17 cellular contexts compared by ENCODE assay signal in the genomic region with DNA sequence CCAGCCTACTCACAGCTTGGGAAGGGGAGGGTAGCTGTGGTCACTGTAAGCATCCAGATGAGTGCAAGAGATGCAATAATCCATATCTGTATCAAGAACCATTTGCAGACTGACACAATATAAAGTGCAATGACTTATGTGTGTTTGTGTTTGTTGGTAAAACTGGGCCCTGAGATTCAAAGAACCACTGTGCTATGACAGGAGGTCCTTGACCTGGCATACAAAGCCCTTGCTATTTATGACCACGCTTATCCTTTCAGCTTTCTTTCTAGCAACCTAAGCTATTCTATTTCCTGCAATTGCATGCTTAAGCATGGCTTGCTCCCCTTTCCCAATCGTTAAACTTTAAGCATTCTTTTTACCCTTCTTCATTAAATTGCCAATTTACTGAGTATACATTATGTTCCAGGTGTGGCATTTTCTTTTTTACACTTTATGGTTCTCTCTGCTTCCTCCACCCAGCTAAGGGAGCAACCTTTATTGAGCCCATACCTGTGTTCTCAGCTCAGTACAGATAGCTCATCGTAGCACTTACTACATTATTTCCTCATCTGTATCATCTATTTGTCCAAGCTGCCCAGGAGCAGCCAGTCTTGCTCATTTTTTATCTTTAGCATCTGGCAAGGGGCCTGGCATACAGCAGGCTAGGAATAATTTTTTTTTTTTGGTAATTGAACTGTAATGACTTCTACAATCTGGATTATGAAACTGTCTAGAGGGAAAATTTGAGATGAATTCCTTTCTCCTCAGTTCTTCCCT. TPM values are rescaled to one million over a fixed set of nuclear protein-coding genes. Genes with fewer than 3 reads are reported as not detected.
DNase-seq lines count a peak whose midpoint lies in the region; ATAC-seq, FAIRE-seq and TF ChIP-seq lines count a peak whose summit lies in the region.
"Had no signal": no experiment of that assay in that cellular context is flagged by ENCODE, and none has a peak within 500 bp of the region (broad histone marks: within the 10 kb centered on the region; RNA-seq: fewer than 3 reads in every experiment).

No MANE protein-coding gene starts in this region.

- no peak for TF ChIP-seq CTCF in DND-41 (IDR thresholded peaks at IDR 0.05; ENCODE audit: borderline replicate concordance, extremely low read depth, low read length, poor library complexity, severe bottlenecking)
- no peak for TF ChIP-seq CTCF in OCI-LY7 (conservative IDR thresholded peaks at IDR 0.05; ENCODE audit: low read length)

- no peaks in the 10 kb centered on the region for H3K9me3 ChIP-seq in DND-41 (ENCODE audit: insufficient read depth, low read length, severe bottlenecking)
- no peaks in the 10 kb centered on the region for H3K9me3 ChIP-seq in small intestine (ENCODE audit: control insufficient read depth, low read depth)
- H3K9me3 ChIP-seq in OCI-LY7 (ENCODE audit: low read length): no peaks in the 10 kb centered on the region
- H3K9me3 ChIP-seq: BLaER1 treated with 17β-estradiol and CSF1 and Interleukin-3, amounts not matched to agents 10 nM and 100 nM had no signal

- ATAC-seq in DND-41 (ENCODE audit: insufficient read depth, low read depth) (no peak), left colon (peak; percentile 54), GM21619 (IDR thresholded peaks at IDR 0.05; ENCODE audit: unreplicated experiment) (no peak)
- no peak for ATAC-seq in activated T-helper 17 cell treated with anti-CD3 and anti-CD28 coated beads, Interleukin-2, amount 50 U/mL, for 72 hours (replicated peaks)
- no peak for ATAC-seq in activated CD8-positive, alpha-beta memory T cell treated with anti-CD3 and anti-CD28 coated beads, Interleukin-2, amount 10 ng/mL, durations not matched to agents 7 days and 5 days

- WGBS in small intestine, 3 donors: 24 to 39% (median 32%) methylated on average over 3 of the region's 3 CpGs

- H3K36me3 ChIP-seq in DND-41 (ENCODE audit: insufficient read depth, low read length) (peaks cover 26% of the 10 kb centered on the region), small intestine (ENCODE audit: control insufficient read depth in 2 of 2, insufficient read depth in 2 of 2, low read length in 2 of 2) (peaks cover 0 to 4% of the 10 kb centered on the region in 2 donors), OCI-LY7 (ENCODE audit: insufficient read depth, low read length) (peaks cover 20% of the 10 kb centered on the region)
- H3K36me3 ChIP-seq: brain microvascular endothelial cell had no signal

- FAIRE-seq in small intestine (lab: Jason Lieb, UNC): no peak
- FAIRE-seq: endometrium, GM19239 had no signal

- no peak overlapping the region for H3K27ac ChIP-seq in DND-41 (ENCODE audit: low read length)
- peak overlapping the region; percentile 71 to 73 for H3K27ac ChIP-seq in small intestine (ENCODE audit: low read depth in 1 of 2, low read length in 1 of 2)
- H3K27ac ChIP-seq in OCI-LY7 (ENCODE audit: low read depth, low read length, poor library complexity, severe bottlenecking): no peak overlapping the region
- H3K27ac ChIP-seq: BLaER1 treated with 17β-estradiol and CSF1 and Interleukin-3, amounts not matched to agents 10 nM and 100 nM; brain microvascular endothelial cell had no signal

- H3K27me3 ChIP-seq in DND-41 (ENCODE audit: insufficient read depth, low read length, poor library complexity) (no peaks in the 10 kb centered on the region), small intestine (ENCODE audit: control insufficient read depth in 2 of 2, insufficient read depth in 2 of 2, low read length in 2 of 2) (no peaks in the 10 kb centered on the region)
- H3K27me3 ChIP-seq: BLaER1 treated with 17β-estradiol and CSF1 and Interleukin-3, amounts not matched to agents 10 nM and 100 nM; brain microvascular endothelial cell had no signal

- peaks cover 71% of the 10 kb centered on the region for H3K79me2 ChIP-seq in DND-41 (ENCODE audit: insufficient read depth, low read length)
- peaks cover 48% of the 10 kb centered on the region for H3K79me2 ChIP-seq in OCI-LY7 (ENCODE audit: insufficient read depth, low read depth, low read length)

- H3K4me1 ChIP-seq in DND-41 (ENCODE audit: insufficient read depth, low read length): peaks cover 32% of the 10 kb centered on the region
- H3K4me1 ChIP-seq in small intestine (ENCODE audit: control insufficient read depth in 2 of 2, insufficient read depth in 1 of 2, low read depth in 1 of 2, low read length in 1 of 2): peaks cover 8 to 12% of the 10 kb centered on the region in 2 donors
- peaks cover 30% of the 10 kb centered on the region for H3K4me1 ChIP-seq in OCI-LY7 (ENCODE audit: insufficient read depth, low read length, poor library complexity, severe bottlenecking)

- CTCF ChIA-PET in OCI-LY7 (lab: Charles Lee; ENCODE audit: unreplicated experiment): interaction anchor here (1.0 to 1.1 kb wide), 2 partner anchors 195 to 256 kb away, joined by 3 read pairs; no protein-coding TSS in a partner anchor
- CTCF ChIA-PET in activated CD8-positive, alpha-beta memory T cell treated with anti-CD3 and anti-CD28 coated beads, Interleukin-2, amount 10 ng/mL, durations not matched to agents 7 days and 5 days (lab: Charles Lee): interaction anchor here (1.0 to 1.2 kb wide), 2 partner anchors 16 to 256 kb away, joined by 4 to 5 read pairs; no protein-coding TSS in a partner anchor

- peaks cover 20% of the 10 kb centered on the region for H3K4me1 Mint-ChIP-seq in activated T-helper 17 cell treated with anti-CD3 and anti-CD28 coated beads, Interleukin-2, amount 50 U/mL, for 72 hours
- peaks cover 26% of the 10 kb centered on the region for H3K4me1 Mint-ChIP-seq in activated CD8-positive, alpha-beta memory T cell treated with anti-CD3 and anti-CD28 coated beads, Interleukin-2, amount 10 ng/mL, durations not matched to agents 7 days and 5 days

- POLR2A ChIA-PET in OCI-LY7 (lab: Charles Lee): interaction anchor here (0.5 to 2.4 kb wide), 7 partner anchors 11 to 1982 kb away, joined by 3 to 10 read pairs (median 5); no protein-coding TSS in a partner anchor

- H2AFZ ChIP-seq in DND-41 (ENCODE audit: low read depth, low read length) (no peak overlapping the region), OCI-LY7 (ENCODE audit: low read length) (no peak overlapping the region)

- H3K4me3 ChIP-seq in DND-41 (ENCODE audit: low read depth in 1 of 2, low read length in 2 of 2) (no peak overlapping the region), small intestine (ENCODE audit: low read depth in 1 of 2, low read length in 2 of 2) (peak overlapping the region in 1 of 2 donors; percentile 14), OCI-LY7 (ENCODE audit: low read depth, low read length, poor library complexity, severe bottlenecking) (no peak overlapping the region)
- H3K4me3 ChIP-seq: BLaER1 treated with 17β-estradiol and CSF1 and Interleukin-3, amounts not matched to agents 10 nM and 100 nM had no signal

- no peak for DNase-seq in DND-41
- DNase-seq in left colon: no peak
- peak; percentile 40 for DNase-seq in small intestine
- DNase-seq in OCI-LY7 (ENCODE audit: low spot score): no peak
- DNase-seq in activated CD8-positive, alpha-beta memory T cell treated with anti-CD3 and anti-CD28 coated beads, Interleukin-2, amount 10 ng/mL, durations not matched to agents 7 days and 5 days: no peak
- no peak for DNase-seq in activated gamma-delta T cell (lab: John Stamatoyannopoulos, UW)
- DNase-seq: activated CD4-positive, alpha-beta T cell treated with anti-CD3 and anti-CD28 coated beads, Interleukin-2, amount 50 U/mL, for 4 hours; brain microvascular endothelial cell; EL; NCI-H1436; NCI-H526; RPMI8226 had no signal

- H3K9ac ChIP-seq in DND-41 (ENCODE audit: low read depth, low read length): no peak overlapping the region; the same call in 1 of the 2 replicates
- H3K9ac ChIP-seq: BLaER1 treated with 17β-estradiol and CSF1 and Interleukin-3, amounts not matched to agents 10 nM and 100 nM had no signal

- peaks cover 26% of the 10 kb centered on the region for H3K36me3 Mint-ChIP-seq in activated T-helper 17 cell treated with anti-CD3 and anti-CD28 coated beads, Interleukin-2, amount 50 U/mL, for 72 hours (ENCODE audit: low read depth)
- H3K36me3 Mint-ChIP-seq in activated CD8-positive, alpha-beta memory T cell treated with anti-CD3 and anti-CD28 coated beads, Interleukin-2, amount 10 ng/mL, durations not matched to agents 7 days and 5 days: peaks cover 9% of the 10 kb centered on the region

- no peaks in the 10 kb centered on the region for H3K9me2 ChIP-seq in OCI-LY7 (ENCODE audit: insufficient read depth, low read length)

- H3K4me3 Mint-ChIP-seq in activated T-helper 17 cell treated with anti-CD3 and anti-CD28 coated beads, Interleukin-2, amount 50 U/mL, for 72 hours: peak overlapping the region; percentile 86
- H3K4me3 Mint-ChIP-seq in activated CD8-positive, alpha-beta memory T cell treated with anti-CD3 and anti-CD28 coated beads, Interleukin-2, amount 10 ng/mL, durations not matched to agents 7 days and 5 days: no peak overlapping the region

- intact Hi-C loops in left colon (cut with DNase I, micrococcal nuclease): no loop called here
- intact Hi-C loops in OCI-LY7 (cut with micrococcal nuclease; ENCODE audit: unreplicated experiment): loop anchor here (5.0 to 10.0 kb wide), 2 partner anchors 314 to 484 kb away; a partner anchor contains a TSS

- peak overlapping the region; percentile 71 for H3K27ac Mint-ChIP-seq in activated T-helper 17 cell treated with anti-CD3 and anti-CD28 coated beads, Interleukin-2, amount 50 U/mL, for 72 hours
- no peak overlapping the region for H3K27ac Mint-ChIP-seq in activated CD8-positive, alpha-beta memory T cell treated with anti-CD3 and anti-CD28 coated beads, Interleukin-2, amount 10 ng/mL, durations not matched to agents 7 days and 5 days

- no TSS peak for BruUV-seq in OCI-LY7 (replicated peaks; lab: Mats Ljungman, UMichigan)

- no peaks in the 10 kb centered on the region for H3K27me3 Mint-ChIP-seq in activated T-helper 17 cell treated with anti-CD3 and anti-CD28 coated beads, Interleukin-2, amount 50 U/mL, for 72 hours
- H3K27me3 Mint-ChIP-seq in activated CD8-positive, alpha-beta memory T cell treated with anti-CD3 and anti-CD28 coated beads, Interleukin-2, amount 10 ng/mL, durations not matched to agents 7 days and 5 days: no peaks in the 10 kb centered on the region

- H3K4me2 ChIP-seq in DND-41 (ENCODE audit: insufficient read depth, low read length): peak overlapping the region; percentile 73; the same call in 1 of the 2 replicates
- H3K4me2 ChIP-seq in OCI-LY7 (ENCODE audit: low read length): no peak overlapping the region

- peaks cover 31% of the 10 kb centered on the region for H4K20me1 ChIP-seq in DND-41 (ENCODE audit: insufficient read depth, low read length)
- H4K20me1 ChIP-seq in OCI-LY7 (ENCODE audit: insufficient read depth, low read length): peaks cover 21% of the 10 kb centered on the region

- no peaks in the 10 kb centered on the region for H3K9me3 Mint-ChIP-seq in activated T-helper 17 cell treated with anti-CD3 and anti-CD28 coated beads, Interleukin-2, amount 50 U/mL, for 72 hours
- no peaks in the 10 kb centered on the region for H3K9me3 Mint-ChIP-seq in activated CD8-positive, alpha-beta memory T cell treated with anti-CD3 and anti-CD28 coated beads, Interleukin-2, amount 10 ng/mL, durations not matched to agents 7 days and 5 days (ENCODE audit: low read depth)

RNA-seq across cellular contexts. Expression of a gene that starts 3.5 kb away (rescaled TPM):
- total RNA-seq in activated T-helper 17 cell treated with anti-CD3 and anti-CD28 coated beads, Interleukin-2, amount 50 U/mL, for 72 hours: 10 to 100 TPM; 21.1 to 40.8 TPM
- total RNA-seq in left colon (10 to 100 TPM; 41.3 to 47.9 TPM), OCI-LY7 (2022) (31.1 and 32.4 TPM in 2 replicates)
- polyA plus RNA-seq in small intestine: 10 to 100 TPM; 15.6 to 83.2 (median 67.8) TPM
- 11.9 and 17.3 TPM in 2 replicates for total RNA-seq in OCI-LY7 (2014; rRNA removed; shearing (Covaris generic))
- 10 to 100 TPM; 27.7 to 31.1 TPM for total RNA-seq in activated CD8-positive, alpha-beta memory T cell treated with anti-CD3 and anti-CD28 coated beads, Interleukin-2, amount 10 ng/mL, durations not matched to agents 7 days and 5 days

Comparison
In these comparisons a context has a peak if more than half of its experiments do, and no peak if none do; other contexts are left out.
1. H3K27ac ChIP-seq: peak in small intestine (2 of 2); none in DND-41 (single experiment) and OCI-LY7 (single experiment).